ENCODE assay signal across 20 cellular contexts in the genomic region with DNA sequence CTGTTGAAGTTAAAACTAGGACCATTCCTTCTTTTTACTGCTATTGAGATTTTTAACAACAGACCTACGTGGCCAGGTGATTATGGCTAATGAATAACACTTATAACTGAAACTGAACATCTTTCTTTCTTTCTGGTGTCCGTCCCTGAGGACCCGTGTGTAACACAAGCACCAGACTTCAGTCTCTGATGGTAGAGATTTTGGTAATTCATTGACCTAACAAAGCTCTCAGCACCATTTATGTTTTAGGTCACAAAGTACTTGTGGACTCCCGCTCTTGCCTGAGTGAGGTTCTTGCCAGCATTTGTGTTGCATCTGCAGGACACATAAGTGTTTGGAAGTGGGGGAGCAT. TPM values are rescaled to one million over a fixed set of nuclear protein-coding genes. Genes with fewer than 3 reads are reported as not detected.
DNase-seq lines count a peak whose midpoint lies in the region; ATAC-seq and TF ChIP-seq lines count a peak whose summit lies in the region.
"Had no signal": no experiment of that assay in that cellular context is flagged by ENCODE, and none has a peak within 500 bp of the region (broad histone marks: within the 10 kb centered on the region; RNA-seq: fewer than 3 reads in every experiment).

No MANE protein-coding gene starts in this region.

- H3K36me3 Mint-ChIP-seq in glutamatergic neuron (ENCODE audit: unreplicated experiment), result no peaks in the 10 kb centered on the region

- H3K27me3 Mint-ChIP-seq in glutamatergic neuron (ENCODE audit: unreplicated experiment), result no peaks in the 10 kb centered on the region
- H3K27me3 Mint-ChIP-seq: CD4-positive, alpha-beta T cell had no signal

- H2AFZ ChIP-seq in smooth muscle cell (ENCODE audit: low read depth), result peak overlapping the region; percentile 4

- H3K9ac ChIP-seq in smooth muscle cell (ENCODE audit: low read depth), result no peak overlapping the region

- H3K36me3 ChIP-seq in SJCRH30, result no peaks in the 10 kb centered on the region
- no peaks in the 10 kb centered on the region for H3K36me3 ChIP-seq in smooth muscle cell (ENCODE audit: low read depth)

- H3K4me1 Mint-ChIP-seq in glutamatergic neuron (ENCODE audit: low read depth, unreplicated experiment), result no peaks in the 10 kb centered on the region

- H3K9me3 Mint-ChIP-seq in glutamatergic neuron (ENCODE audit: unreplicated experiment), result no peaks in the 10 kb centered on the region
- H3K9me3 Mint-ChIP-seq: CD4-positive, alpha-beta T cell had no signal

- no peaks in the 10 kb centered on the region for H3K27me3 ChIP-seq in SJCRH30
- H3K27me3 ChIP-seq in smooth muscle cell (ENCODE audit: low read depth), result no peaks in the 10 kb centered on the region

- in situ Hi-C loops in ACHN (cut with HindIII; ENCODE audit: low pct_ligation_motif_present, low pct_unique_long_range_greater_than_20kb, low sequenced_read_pairs), result no loop called here

- H3K9me3 ChIP-seq in SJCRH30 (replicated peaks), result no peaks in the 10 kb centered on the region
- no peaks in the 10 kb centered on the region for H3K9me3 ChIP-seq in smooth muscle cell (replicated peaks; ENCODE audit: low read depth)

- peak; percentile 41 for DNase-seq in DMS53 (lab: John Stamatoyannopoulos, UW)
- DNase-seq in DMS53 treated with DMSO at 0.1 percent for 48 hours (lab: John Stamatoyannopoulos, UW; ENCODE audit: unreplicated experiment), result no peak
- DNase-seq in SJCRH30, result no peak
- no peak for DNase-seq in smooth muscle cell (lab: John Stamatoyannopoulos, UW; ENCODE audit: unreplicated experiment)
- no peak for DNase-seq in ACHN
- DNase-seq in AML-193 (lab: John Stamatoyannopoulos, UW), result no peak
- DNase-seq in glutamatergic neuron, result no peak
- DNase-seq: CD4-positive, alpha-beta T cell; GOT3; NCI-H1092 treated with DMSO at 0.1 percent for 48 hours; NCI-H1694; NCI-H2081 treated with DMSO at 0.1 percent for 48 hours; NCI-H446 treated with DMSO at 0.1 percent for 48 hours; RPMI8226; SHP77 treated with DMSO at 0.1 percent for 48 hours had no signal

- peak; percentile 32 for ATAC-seq in HG02798 (IDR thresholded peaks at IDR 0.05; ENCODE audit: poor library complexity, unreplicated experiment)

- TF ChIP-seq CTCF in smooth muscle cell (IDR thresholded peaks at IDR 0.05; ENCODE audit: borderline replicate concordance, insufficient read depth, poor library complexity, severe bottlenecking), result no peak
- no peak for TF ChIP-seq CTCF in glutamatergic neuron (IDR thresholded peaks at IDR 0.05; ENCODE audit: partially characterized antibody, unreplicated experiment)

- H3K4me3 ChIP-seq in SJCRH30 (no peak overlapping the region), smooth muscle cell (no peak overlapping the region)

- peak overlapping the region; percentile 52 for H3K4me2 ChIP-seq in smooth muscle cell

- H3K27ac Mint-ChIP-seq in glutamatergic neuron (ENCODE audit: unreplicated experiment), result no peak overlapping the region
- H3K27ac Mint-ChIP-seq: CD4-positive, alpha-beta T cell had no signal

- H4K20me1 ChIP-seq in smooth muscle cell (ENCODE audit: low read depth), result no peaks in the 10 kb centered on the region

- H3K79me2 ChIP-seq in smooth muscle cell (ENCODE audit: low read depth), result no peaks in the 10 kb centered on the region

- peaks cover 12% of the 10 kb centered on the region for H3F3A ChIP-seq in smooth muscle cell (ENCODE audit: low read depth)

- H3K4me1 ChIP-seq in SJCRH30, result peaks cover 37% of the 10 kb centered on the region
- no peaks in the 10 kb centered on the region for H3K4me1 ChIP-seq in smooth muscle cell (ENCODE audit: low read depth)

- no peak overlapping the region for H3K4me3 Mint-ChIP-seq in glutamatergic neuron (ENCODE audit: unreplicated experiment)
- H3K4me3 Mint-ChIP-seq: CD4-positive, alpha-beta T cell had no signal

- 76% methylated on average over 4 of the region's 4 CpGs for WGBS in smooth muscle cell (ENCODE audit: low lambda C conversion rate)

- H3K27ac ChIP-seq in SJCRH30 (peak overlapping the region; percentile 88), smooth muscle cell (ENCODE audit: low read depth) (peak overlapping the region; percentile 77)
- H3K27ac ChIP-seq: 22Rv1 had no signal

RNA-seq across cellular contexts. Expression of a gene that starts 40.4 kb away (rescaled TPM):
- not detected in 2 replicates for total RNA-seq in SJCRH30 (2014; rRNA removed; shearing (Covaris generic))
- total RNA-seq in smooth muscle cell (not detected in 2 replicates), glutamatergic neuron (ENCODE audit: unreplicated experiment) (not detected)
- not detected in 2 replicates for polyA plus RNA-seq in smooth muscle cell
- total RNA-seq: CD4-positive, alpha-beta T cell; LHCN-M2; T-helper 1 cell treated with Interleukin-12 subunit alpha and Interleukin-12 subunit beta and Interleukin-4 antibody, amounts not matched to agents 30 ng/mL and 1 ng/mL, for 36 hours had no signal
- polyA plus RNA-seq: BJ had no signal
